In genomic region chr2:38173690-38174089, GRCh38 we compare ENCODE assay signal across 1 cellular context.
TF ChIP-seq lines count a peak whose summit lies in the region.

No MANE protein-coding gene starts in this region.

TF ChIP-seq in WTC11, 78 proteins besides CTCF, POLR2A, EP300 and RAD21 (continued from another document):
- TF ChIP-seq AR (CRISPR knock-in tag; IDR thresholded peaks at IDR 0.05) (no peak), EMX1 (CRISPR knock-in tag; IDR thresholded peaks at IDR 0.05) (no peak), SOX15 (CRISPR knock-in tag; IDR thresholded peaks at IDR 0.05) (no peak), NR2C2 (CRISPR knock-in tag; IDR thresholded peaks at IDR 0.05) (no peak), SMAD3 (CRISPR knock-in tag; IDR thresholded peaks at IDR 0.05; ENCODE audit: borderline replicate concordance) (no peak), TEAD1 (CRISPR knock-in tag; IDR thresholded peaks at IDR 0.05) (no peak), JUN (CRISPR knock-in tag; IDR thresholded peaks at IDR 0.05) (no peak), ZBTB43 (CRISPR knock-in tag; IDR thresholded peaks at IDR 0.05) (no peak), NFYB (CRISPR knock-in tag; conservative IDR thresholded peaks at IDR 0.05; ENCODE audit: low read depth) (no peak), TP53 (CRISPR knock-in tag; IDR thresholded peaks at IDR 0.05) (no peak), FOXP1 (CRISPR knock-in tag; IDR thresholded peaks at IDR 0.05; ENCODE audit: borderline replicate concordance) (no peak)
- TF ChIP-seq, protein P1, sequence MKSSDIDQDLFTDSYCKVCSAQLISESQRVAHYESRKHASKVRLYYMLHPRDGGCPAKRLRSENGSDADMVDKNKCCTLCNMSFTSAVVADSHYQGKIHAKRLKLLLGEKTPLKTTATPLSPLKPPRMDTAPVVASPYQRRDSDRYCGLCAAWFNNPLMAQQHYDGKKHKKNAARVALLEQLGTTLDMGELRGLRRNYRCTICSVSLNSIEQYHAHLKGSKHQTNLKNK (CRISPR knock-in tag; IDR thresholded peaks at IDR 0.05) = no peak
